In genomic region chr4:7032591-7032990, GRCh38 we compare ENCODE assay signal across 20 cellular contexts.
"Had no signal": no experiment of that assay in that cellular context is flagged by ENCODE, and none has a peak within 500 bp of the region (broad histone marks: within the 10 kb centered on the region; RNA-seq: fewer than 3 reads in every experiment).

No MANE protein-coding gene starts in this region.

- H3K4me3 Mint-ChIP-seq: activated CD4-positive, alpha-beta T cell treated with anti-CD3 and anti-CD28 coated beads, Interleukin-2, amount 10 ng/mL, durations not matched to agents 24 days and 14 days; activated CD8-positive, alpha-beta T cell treated with anti-CD3 and anti-CD28 coated beads for 36 hours; activated naive CD8-positive, alpha-beta T cell treated with anti-CD3 and anti-CD28 coated beads, Interleukin-2, amount 10 ng/mL, durations not matched to agents 7 days and 5 days; mesothelial cell of epicardium; natural killer cell treated with Interleukin-12 subunit alpha and Interleukin-12 subunit beta and Interleukin-15 and Interleukin-18, amount 100 ng/mL, for 72 hours had no signal

- ATAC-seq: body of pancreas; natural killer cell treated with Interleukin-12 subunit alpha and Interleukin-12 subunit beta and Interleukin-15 and Interleukin-18, amount 100 ng/mL, for 72 hours had no signal

- DNase-seq: activated CD4-positive, alpha-beta T cell treated with anti-CD3 and anti-CD28 coated beads, Interleukin-2, amount 10 ng/mL, durations not matched to agents 24 days and 14 days; activated CD4-positive, CD25-positive, alpha-beta regulatory T cell; activated CD8-positive, alpha-beta T cell treated with anti-CD3 and anti-CD28 coated beads for 36 hours; activated naive CD4-positive, alpha-beta T cell treated with Interleukin-2 at 50 U/mL for 16 hours; activated naive CD8-positive, alpha-beta T cell treated with anti-CD3 and anti-CD28 coated beads, Interleukin-2, amount 10 ng/mL, durations not matched to agents 7 days and 5 days; activated T-cell treated with anti-CD3 and anti-CD28 coated beads, Interleukin-2, amount 50 U/mL, for 1 hour; body of pancreas; central memory CD4-positive, alpha-beta T cell; head of caudate nucleus; lower lobe of right lung; stimulated activated CD4-positive, alpha-beta T cell treated with anti-CD3 and anti-CD28 coated beads, Interleukin-2, amount 100 ng/mL, for 24 hours; stimulated activated naive CD4-positive, alpha-beta T cell treated with Interleukin-2 at 50 U/mL for 16 hours; T-helper 1 cell; tibial artery had no signal

- H3K9me3 ChIP-seq: body of pancreas, lower lobe of right lung, right atrium auricular region, tibial artery had no signal

- H3K27ac ChIP-seq: body of pancreas, coronary artery, lower lobe of right lung, right atrium auricular region, tibial artery had no signal

- H3K9me3 Mint-ChIP-seq: activated CD4-positive, alpha-beta T cell treated with anti-CD3 and anti-CD28 coated beads, Interleukin-2, amount 10 ng/mL, durations not matched to agents 24 days and 14 days; activated CD8-positive, alpha-beta T cell treated with anti-CD3 and anti-CD28 coated beads for 36 hours; activated naive CD8-positive, alpha-beta T cell treated with anti-CD3 and anti-CD28 coated beads, Interleukin-2, amount 10 ng/mL, durations not matched to agents 7 days and 5 days; activated T-helper 2 cell treated with anti-CD3 and anti-CD28 coated beads, Interferon-gamma antibody, Interleukin-2, Interleukin-4, amounts not matched to agents 10 μg/mL and 5 μg/mL and 100 μg/mL, durations not matched to agents 14 hours and 24 hours and 36 hours; mesothelial cell of epicardium; natural killer cell treated with Interleukin-12 subunit alpha and Interleukin-12 subunit beta and Interleukin-15 and Interleukin-18, amount 100 ng/mL, for 72 hours had no signal

- H3K27me3 ChIP-seq: body of pancreas, right atrium auricular region, tibial artery had no signal

- H3K4me3 ChIP-seq: body of pancreas, coronary artery, lower lobe of right lung, right atrium auricular region, tibial artery had no signal

- H3K4me1 ChIP-seq: lower lobe of right lung, right atrium auricular region, tibial artery had no signal

- H3K27ac Mint-ChIP-seq: activated CD4-positive, alpha-beta T cell treated with anti-CD3 and anti-CD28 coated beads, Interleukin-2, amount 10 ng/mL, durations not matched to agents 24 days and 14 days; activated CD8-positive, alpha-beta T cell treated with anti-CD3 and anti-CD28 coated beads for 36 hours; activated naive CD8-positive, alpha-beta T cell treated with anti-CD3 and anti-CD28 coated beads, Interleukin-2, amount 10 ng/mL, durations not matched to agents 7 days and 5 days; activated T-helper 2 cell treated with anti-CD3 and anti-CD28 coated beads, Interferon-gamma antibody, Interleukin-2, Interleukin-4, amounts not matched to agents 10 μg/mL and 5 μg/mL and 100 μg/mL, durations not matched to agents 14 hours and 24 hours and 36 hours; mesothelial cell of epicardium; natural killer cell treated with Interleukin-12 subunit alpha and Interleukin-12 subunit beta and Interleukin-15 and Interleukin-18, amount 100 ng/mL, for 72 hours; progenitor cell of endocrine pancreas had no signal

- H3K27me3 Mint-ChIP-seq: activated CD4-positive, alpha-beta T cell treated with anti-CD3 and anti-CD28 coated beads, Interleukin-2, amount 10 ng/mL, durations not matched to agents 24 days and 14 days; activated CD8-positive, alpha-beta T cell treated with anti-CD3 and anti-CD28 coated beads for 36 hours; natural killer cell treated with Interleukin-12 subunit alpha and Interleukin-12 subunit beta and Interleukin-15 and Interleukin-18, amount 100 ng/mL, for 72 hours; progenitor cell of endocrine pancreas had no signal
